In the genomic region with DNA sequence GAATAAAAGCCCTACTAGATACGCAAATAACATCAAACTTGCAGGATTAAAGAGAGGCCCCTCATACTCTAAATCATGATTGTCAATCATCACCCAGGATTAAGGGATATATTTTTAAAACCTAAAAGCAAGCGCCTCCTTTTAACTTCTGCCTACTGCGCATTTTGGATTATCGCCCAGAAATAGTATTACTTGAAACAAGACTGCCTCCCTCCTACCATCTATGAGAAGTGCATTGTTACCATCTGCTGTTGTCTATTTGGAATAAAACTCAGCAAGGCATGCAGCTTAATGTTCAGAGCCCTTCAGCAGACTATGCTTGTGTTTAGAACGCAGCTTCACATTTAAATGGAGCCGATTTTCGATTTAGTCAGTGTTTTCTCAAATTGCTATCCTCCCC, we compare ENCODE assay signal across 9 cellular contexts.
A peak's percentile ranks its signal among the peaks of the same experiment; 100 is the strongest.
DNase-seq lines count a peak whose midpoint lies in the region; ATAC-seq and TF ChIP-seq lines count a peak whose summit lies in the region.
"Had no signal": no experiment of that assay in that cellular context is flagged by ENCODE, and none has a peak within 500 bp of the region (broad histone marks: within the 10 kb centered on the region; RNA-seq: fewer than 3 reads in every experiment).

No MANE protein-coding gene starts in this region.

- ATAC-seq in left lung (peak; percentile 25), HG02973 (IDR thresholded peaks at IDR 0.05; ENCODE audit: unreplicated experiment) (no peak)
- ATAC-seq: naive thymus-derived CD4-positive, alpha-beta T cell had no signal

- H3K4me3 ChIP-seq in SJCRH30 (no peak overlapping the region), left lung (no peak overlapping the region)

- H3K9me3 ChIP-seq in SJCRH30 (replicated peaks): no peaks in the 10 kb centered on the region
- no peaks in the 10 kb centered on the region for H3K9me3 ChIP-seq in left lung

- H3K27me3 ChIP-seq in SJCRH30 (no peaks in the 10 kb centered on the region), left lung (peaks cover 0 to 4% of the 10 kb centered on the region in 2 donors)

- no peak for TF ChIP-seq CTCF in left lung (IDR thresholded peaks at IDR 0.05)

- H3K27ac ChIP-seq in SJCRH30 (no peak overlapping the region), left lung (no peak overlapping the region)

- peak; percentile 65 for DNase-seq in DMS153 (lab: John Stamatoyannopoulos, UW)
- peak; percentile 82 for DNase-seq in NCI-H1092 treated with DMSO at 0.1 percent for 48 hours (lab: John Stamatoyannopoulos, UW)
- peak; percentile 24 to 77 for DNase-seq in SJCRH30
- DNase-seq in left lung: no peak
- no peak for DNase-seq in AML-193 (lab: John Stamatoyannopoulos, UW)
- no peak for DNase-seq in NK-92 treated with Interleukin-12 subunit alpha and Interleukin-12 subunit beta, amount 100 ng/mL, for 24 hours (lab: John Stamatoyannopoulos, UW)
- DNase-seq in activated naive CD4-positive, alpha-beta T cell (lab: John Stamatoyannopoulos, UW): no peak
- DNase-seq: naive thymus-derived CD4-positive, alpha-beta T cell had no signal

- intact Hi-C loops in left lung (cut with DNase I): no loop called here

- no peaks in the 10 kb centered on the region for H3K4me1 ChIP-seq in SJCRH30
- no peaks in the 10 kb centered on the region for H3K4me1 ChIP-seq in left lung

- H3K36me3 ChIP-seq in SJCRH30 (no peaks in the 10 kb centered on the region), left lung (no peaks in the 10 kb centered on the region)

Comparison
In these comparisons a context has a peak if more than half of its experiments do, and no peak if none do; other contexts are left out.
1. DNase-seq: peak in DMS153 (single experiment), NCI-H1092 treated with DMSO at 0.1 percent for 48 hours (single experiment) and SJCRH30 (2 of 2); none in left lung (0 of 2), AML-193 (0 of 2), NK-92 treated with Interleukin-12 subunit alpha and Interleukin-12 subunit beta, amount 100 ng/mL, for 24 hours (single experiment) and activated naive CD4-positive, alpha-beta T cell (0 of 4).